18 cellular contexts compared by ENCODE assay signal in the genomic region with DNA sequence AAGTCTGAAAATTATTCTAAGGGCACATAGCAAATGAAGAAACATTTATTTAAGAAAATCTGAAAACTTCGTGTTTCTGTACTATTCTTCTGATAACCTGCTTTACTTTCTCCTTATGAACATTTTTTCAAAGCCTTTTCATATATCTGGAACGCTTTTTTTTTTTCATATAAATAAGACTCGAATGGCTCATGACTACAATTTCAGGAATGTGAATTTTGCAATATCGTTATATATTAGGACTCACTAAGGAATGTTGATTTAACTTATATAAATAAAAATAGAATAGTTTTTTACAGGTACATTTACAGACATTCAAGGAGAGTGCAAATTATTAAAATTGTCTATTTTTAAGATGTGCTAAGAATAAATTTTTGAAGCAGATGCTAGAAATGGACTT. TPM values are rescaled to one million over a fixed set of nuclear protein-coding genes. Genes with fewer than 3 reads are reported as not detected.
DNase-seq lines count a peak whose midpoint lies in the region; ATAC-seq, FAIRE-seq and TF ChIP-seq lines count a peak whose summit lies in the region.
"Had no signal": no experiment of that assay in that cellular context is flagged by ENCODE, and none has a peak within 500 bp of the region (broad histone marks: within the 10 kb centered on the region; RNA-seq: fewer than 3 reads in every experiment).

No MANE protein-coding gene starts in this region.

- peaks cover 0 to 28% of the 10 kb centered on the region in 2 donors for H3K36me3 ChIP-seq in gastroesophageal sphincter
- H3K36me3 ChIP-seq: ovary had no signal

- TF ChIP-seq CTCF in astrocyte of the spinal cord (IDR thresholded peaks at IDR 0.05; ENCODE audit: low read depth, low read length) (no peak), gastroesophageal sphincter (IDR thresholded peaks at IDR 0.05) (no peak)

- 48 to 55% methylated on average over 4 of the region's 4 CpGs for WGBS in gastroesophageal sphincter (ENCODE audit: low coverage in 1 of 2), 2 donors

- H3K4me3 ChIP-seq in astrocyte of the spinal cord (ENCODE audit: low read depth, low read length) (no peak overlapping the region), gastroesophageal sphincter (no peak overlapping the region)
- H3K4me3 ChIP-seq: esophagus muscularis mucosa, ovary, SK-N-MC had no signal

- no peak for TF ChIP-seq EP300 in gastroesophageal sphincter (IDR thresholded peaks at IDR 0.05)

- H3K27ac ChIP-seq in gastroesophageal sphincter, result no peak overlapping the region
- H3K27ac ChIP-seq: esophagus muscularis mucosa, HL-60, ovary, SK-N-MC had no signal

- in situ Hi-C loops in astrocyte of the spinal cord (cut with HindIII; ENCODE audit: low sequenced_read_pairs), result no loop called here

- no peak for TF ChIP-seq POLR2A in gastroesophageal sphincter (IDR thresholded peaks at IDR 0.05)

- H3K27me3 ChIP-seq in gastroesophageal sphincter, result no peaks in the 10 kb centered on the region
- H3K27me3 ChIP-seq: esophagus muscularis mucosa, ovary had no signal

- no peaks in the 10 kb centered on the region for H3K9me3 ChIP-seq in gastroesophageal sphincter
- H3K9me3 ChIP-seq: esophagus muscularis mucosa, ovary had no signal

- FAIRE-seq in HTR-8/SVneo (lab: Jason Lieb, UNC), result no peak
- FAIRE-seq: colon had no signal

- peak; percentile 53 for DNase-seq in A172 (ENCODE audit: low spot score)
- peak; percentile 45 for DNase-seq in HTR-8/SVneo (ENCODE audit: insufficient read length, low spot score)
- peak; percentile 57 for DNase-seq in astrocyte of the spinal cord (ENCODE audit: low read depth, low spot score)
- DNase-seq in glomerular visceral epithelial cell (ENCODE audit: extremely low spot score), result peak; percentile 23
- DNase-seq in NCI-H510A (lab: John Stamatoyannopoulos, UW), result no peak
- DNase-seq in germinal center (ENCODE audit: low spot score), result no peak
- DNase-seq: ACHN; activated naive CD4-positive, alpha-beta T cell treated with anti-CD3 and anti-CD28 coated beads, Interleukin-2, amount 10 ng/mL, durations not matched to agents 7 days and 5 days; H7; immature natural killer cell; midbrain; ovary had no signal

- peaks cover 0 to 56% (median 4%) of the 10 kb centered on the region in 3 donors for H3K4me1 ChIP-seq in gastroesophageal sphincter

- no peak for ATAC-seq in gastroesophageal sphincter
- no peak for ATAC-seq in HG02885 (IDR thresholded peaks at IDR 0.05; ENCODE audit: poor library complexity, unreplicated experiment)

RNA-seq across cellular contexts. Expression of a gene that starts 42.9 kb away (rescaled TPM):
- 85.3 and 117 TPM in 2 replicates for total RNA-seq in A172 (2014; rRNA removed; shearing (Covaris generic))
- total RNA-seq in gastroesophageal sphincter, result 10 to 100 TPM; 42.0 to 73.3 (median 62.7) TPM

Comparison
In these comparisons a context has a peak if more than half of its experiments do, and no peak if none do; other contexts are left out.
1. DNase-seq: peak in A172 (single experiment), HTR-8/SVneo (single experiment), astrocyte of the spinal cord (single experiment) and glomerular visceral epithelial cell (single experiment); none in NCI-H510A (single experiment) and germinal center (single experiment).